ENCODE assay signal across 35 cellular contexts in the genomic region with DNA sequence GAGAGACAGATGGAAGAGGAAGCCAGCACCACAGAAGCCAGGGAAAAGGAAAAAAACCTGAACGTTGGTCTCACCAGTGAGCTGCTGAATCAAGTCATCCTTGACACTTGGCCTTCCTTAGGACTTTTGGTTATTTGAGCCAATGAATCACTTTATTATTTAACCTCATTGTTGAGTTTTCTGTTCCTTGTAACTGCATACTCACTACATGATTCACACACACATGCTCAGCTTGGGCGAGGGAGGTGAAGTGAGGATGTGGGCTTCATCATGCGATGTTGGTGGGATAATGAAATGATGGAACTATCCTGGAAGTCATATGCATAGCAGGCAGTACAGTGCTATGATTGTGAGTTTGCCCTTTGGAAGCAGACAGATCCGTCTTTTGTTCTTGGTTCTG. TPM values are rescaled to one million over a fixed set of nuclear protein-coding genes. Genes with fewer than 3 reads are reported as not detected.
DNase-seq lines count a peak whose midpoint lies in the region; ATAC-seq and TF ChIP-seq lines count a peak whose summit lies in the region.
"Had no signal": no experiment of that assay in that cellular context is flagged by ENCODE, and none has a peak within 500 bp of the region (broad histone marks: within the 10 kb centered on the region; RNA-seq: fewer than 3 reads in every experiment).

No MANE protein-coding gene starts in this region.

- TF ChIP-seq CTCF in brain microvascular endothelial cell (IDR thresholded peaks at IDR 0.05; ENCODE audit: low read depth, low read length, missing control alignments): no peak

- TF ChIP-seq POLR2A in GM18505 (IDR thresholded peaks at IDR 0.05; ENCODE audit: borderline replicate concordance, extremely low read depth, insufficient read depth, insufficient read length): no peak

- DNase-seq in Caki2 (ENCODE audit: low read depth) (peak; percentile 18), LHCN-M2 (ENCODE audit: low read depth) (peak; percentile 1), brain microvascular endothelial cell (peak; percentile 4), kidney glomerular epithelial cell (lab: John Stamatoyannopoulos, UW) (peak; percentile 48), DMS114 treated with DMSO at 0.1 percent for 48 hours (lab: John Stamatoyannopoulos, UW; ENCODE audit: unreplicated experiment) (no peak)
- DNase-seq: activated B cell treated with CpG ODN at 0.5 μM for 24 hours; activated CD4-positive, alpha-beta T cell treated with anti-CD3 and anti-CD28 coated beads, Interleukin-2, amount 50 U/mL, for 1 hour; activated T-cell treated with anti-CD3 and anti-CD28 coated beads, Interleukin-2, amount 50 U/mL, for 48 hours; AML-193; CD4-positive, CD25-positive, alpha-beta regulatory T cell; dermis blood vessel endothelial cell; H9; hypothalamus; Karpas-422; left lung; mesenchymal stem cell; MV-4-11; NCI-H1436 treated with DMSO at 0.1 percent for 48 hours; NCI-H2107; NCI-H446 treated with DMSO at 0.1 percent for 48 hours; NCI-H82; pancreas; right cardiac atrium; stimulated activated CD4-positive, alpha-beta T cell treated with anti-CD3 and anti-CD28 coated beads, Interleukin-1b, Interleukin-23, amount 100 ng/mL, for 48 hours; stimulated activated naive CD8-positive, alpha-beta T cell treated with anti-CD3 and anti-CD28 coated beads, Interleukin-15, Interleukin-2, amounts not matched to agents 100 U/mL and 50 U/mL, for 24 hours; T-helper 1 cell; testis had no signal

- H3K27me3 ChIP-seq in brain microvascular endothelial cell (replicated peaks): no peaks in the 10 kb centered on the region
- H3K27me3 ChIP-seq: pancreas, testis had no signal

- no peaks in the 10 kb centered on the region for H3K36me3 ChIP-seq in brain microvascular endothelial cell (replicated peaks)
- H3K36me3 ChIP-seq: left lung, pancreas had no signal

- ATAC-seq in GM18505 (IDR thresholded peaks at IDR 0.05; ENCODE audit: unreplicated experiment) (no peak), esophagus mucosa (no peak)
- ATAC-seq in activated CD4-positive, CD25-positive, alpha-beta regulatory T cell treated with anti-CD3 and anti-CD28 coated beads, Interleukin-2, amount 50 U/mL, for 24 hours: no peak
- ATAC-seq: HepG2; left lung; pancreas; right cardiac atrium; stimulated activated naive CD8-positive, alpha-beta T cell treated with anti-CD3 and anti-CD28 coated beads, Interleukin-15, Interleukin-2, amounts not matched to agents 100 U/mL and 50 U/mL, for 24 hours had no signal

- in situ Hi-C loops in Caki2 (cut with HindIII; ENCODE audit: low pct_unique_long_range_greater_than_20kb, low sequenced_read_pairs): no loop called here
- in situ Hi-C loops in brain microvascular endothelial cell (cut with HindIII; ENCODE audit: low pct_ligation_motif_present, low sequenced_read_pairs): no loop called here

- no peak overlapping the region for H3K4me3 ChIP-seq in brain microvascular endothelial cell (ENCODE audit: low read depth, low read length)
- H3K4me3 ChIP-seq: left lung, pancreas, SK-N-MC, testis had no signal

- no peak overlapping the region for H3K27ac ChIP-seq in brain microvascular endothelial cell
- H3K27ac ChIP-seq: HL-60, left lung, pancreas, SK-N-MC, testis had no signal

RNA-seq across cellular contexts. Expression of gene RPH3A, which starts 40.6 kb away (rescaled TPM):
- not detected in 2 replicates for total RNA-seq in Caki2 (2014; rRNA removed; shearing (Covaris generic); ENCODE audit: low replicate concordance)
- not detected in 2 replicates for total RNA-seq in LHCN-M2 (2014; rRNA removed)
- polyA plus RNA-seq in LHCN-M2 (2012): not detected
- not detected for total RNA-seq in esophagus mucosa
- total RNA-seq: activated B cell treated with CpG ODN at 0.5 μM for 24 hours; CD4-positive, CD25-positive, alpha-beta regulatory T cell; dermis blood vessel endothelial cell; fibroblast of lung; H9; HepG2; right cardiac atrium; ureter had no signal
- polyA plus RNA-seq: CD4-positive, CD25-positive, alpha-beta regulatory T cell; fibroblast of lung; HepG2; right cardiac atrium had no signal
